In the genomic region with DNA sequence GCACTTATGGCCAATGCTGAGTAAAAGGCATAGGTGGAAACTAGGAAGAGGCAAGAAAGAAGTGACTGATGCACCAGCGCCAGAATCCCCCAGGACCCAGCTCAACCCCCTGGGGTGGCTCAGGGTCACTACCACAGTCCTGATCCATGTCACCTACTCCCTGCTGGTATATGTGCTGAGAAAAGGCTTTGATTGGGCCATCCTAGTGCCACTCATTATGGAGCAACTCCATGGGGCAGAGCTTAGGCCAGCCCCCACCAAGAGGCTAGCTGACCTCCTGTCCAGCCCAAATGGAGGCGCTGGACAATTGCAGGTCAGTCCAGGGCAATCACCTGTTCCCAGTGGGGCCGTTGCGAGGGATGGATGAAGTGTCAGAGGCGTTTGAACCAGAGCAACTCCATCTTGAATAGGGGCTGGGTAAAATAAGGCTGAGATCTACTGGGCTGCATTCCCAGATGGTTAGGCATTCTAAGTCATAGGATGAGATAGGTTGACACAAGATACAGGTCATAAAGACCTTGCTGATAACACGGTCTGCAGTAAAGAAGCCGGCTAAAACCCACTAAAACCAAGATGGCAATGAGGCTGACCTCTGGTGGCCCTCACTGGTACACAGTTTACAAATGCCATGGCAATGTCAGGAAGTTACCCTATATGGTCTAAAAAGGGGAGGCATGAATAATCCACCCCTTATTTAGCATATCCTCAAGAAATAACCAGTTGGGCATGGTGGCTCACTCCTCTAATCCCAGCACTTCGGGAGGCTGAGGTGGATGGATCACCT, we compare ENCODE assay signal across 1 cellular context.
TF ChIP-seq lines count a peak whose summit lies in the region.

No MANE protein-coding gene starts in this region.

TF ChIP-seq in GM23338, 12 proteins besides CTCF, POLR2A, EP300 and RAD21 (continued from another document):
- TF ChIP-seq, protein P1, sequence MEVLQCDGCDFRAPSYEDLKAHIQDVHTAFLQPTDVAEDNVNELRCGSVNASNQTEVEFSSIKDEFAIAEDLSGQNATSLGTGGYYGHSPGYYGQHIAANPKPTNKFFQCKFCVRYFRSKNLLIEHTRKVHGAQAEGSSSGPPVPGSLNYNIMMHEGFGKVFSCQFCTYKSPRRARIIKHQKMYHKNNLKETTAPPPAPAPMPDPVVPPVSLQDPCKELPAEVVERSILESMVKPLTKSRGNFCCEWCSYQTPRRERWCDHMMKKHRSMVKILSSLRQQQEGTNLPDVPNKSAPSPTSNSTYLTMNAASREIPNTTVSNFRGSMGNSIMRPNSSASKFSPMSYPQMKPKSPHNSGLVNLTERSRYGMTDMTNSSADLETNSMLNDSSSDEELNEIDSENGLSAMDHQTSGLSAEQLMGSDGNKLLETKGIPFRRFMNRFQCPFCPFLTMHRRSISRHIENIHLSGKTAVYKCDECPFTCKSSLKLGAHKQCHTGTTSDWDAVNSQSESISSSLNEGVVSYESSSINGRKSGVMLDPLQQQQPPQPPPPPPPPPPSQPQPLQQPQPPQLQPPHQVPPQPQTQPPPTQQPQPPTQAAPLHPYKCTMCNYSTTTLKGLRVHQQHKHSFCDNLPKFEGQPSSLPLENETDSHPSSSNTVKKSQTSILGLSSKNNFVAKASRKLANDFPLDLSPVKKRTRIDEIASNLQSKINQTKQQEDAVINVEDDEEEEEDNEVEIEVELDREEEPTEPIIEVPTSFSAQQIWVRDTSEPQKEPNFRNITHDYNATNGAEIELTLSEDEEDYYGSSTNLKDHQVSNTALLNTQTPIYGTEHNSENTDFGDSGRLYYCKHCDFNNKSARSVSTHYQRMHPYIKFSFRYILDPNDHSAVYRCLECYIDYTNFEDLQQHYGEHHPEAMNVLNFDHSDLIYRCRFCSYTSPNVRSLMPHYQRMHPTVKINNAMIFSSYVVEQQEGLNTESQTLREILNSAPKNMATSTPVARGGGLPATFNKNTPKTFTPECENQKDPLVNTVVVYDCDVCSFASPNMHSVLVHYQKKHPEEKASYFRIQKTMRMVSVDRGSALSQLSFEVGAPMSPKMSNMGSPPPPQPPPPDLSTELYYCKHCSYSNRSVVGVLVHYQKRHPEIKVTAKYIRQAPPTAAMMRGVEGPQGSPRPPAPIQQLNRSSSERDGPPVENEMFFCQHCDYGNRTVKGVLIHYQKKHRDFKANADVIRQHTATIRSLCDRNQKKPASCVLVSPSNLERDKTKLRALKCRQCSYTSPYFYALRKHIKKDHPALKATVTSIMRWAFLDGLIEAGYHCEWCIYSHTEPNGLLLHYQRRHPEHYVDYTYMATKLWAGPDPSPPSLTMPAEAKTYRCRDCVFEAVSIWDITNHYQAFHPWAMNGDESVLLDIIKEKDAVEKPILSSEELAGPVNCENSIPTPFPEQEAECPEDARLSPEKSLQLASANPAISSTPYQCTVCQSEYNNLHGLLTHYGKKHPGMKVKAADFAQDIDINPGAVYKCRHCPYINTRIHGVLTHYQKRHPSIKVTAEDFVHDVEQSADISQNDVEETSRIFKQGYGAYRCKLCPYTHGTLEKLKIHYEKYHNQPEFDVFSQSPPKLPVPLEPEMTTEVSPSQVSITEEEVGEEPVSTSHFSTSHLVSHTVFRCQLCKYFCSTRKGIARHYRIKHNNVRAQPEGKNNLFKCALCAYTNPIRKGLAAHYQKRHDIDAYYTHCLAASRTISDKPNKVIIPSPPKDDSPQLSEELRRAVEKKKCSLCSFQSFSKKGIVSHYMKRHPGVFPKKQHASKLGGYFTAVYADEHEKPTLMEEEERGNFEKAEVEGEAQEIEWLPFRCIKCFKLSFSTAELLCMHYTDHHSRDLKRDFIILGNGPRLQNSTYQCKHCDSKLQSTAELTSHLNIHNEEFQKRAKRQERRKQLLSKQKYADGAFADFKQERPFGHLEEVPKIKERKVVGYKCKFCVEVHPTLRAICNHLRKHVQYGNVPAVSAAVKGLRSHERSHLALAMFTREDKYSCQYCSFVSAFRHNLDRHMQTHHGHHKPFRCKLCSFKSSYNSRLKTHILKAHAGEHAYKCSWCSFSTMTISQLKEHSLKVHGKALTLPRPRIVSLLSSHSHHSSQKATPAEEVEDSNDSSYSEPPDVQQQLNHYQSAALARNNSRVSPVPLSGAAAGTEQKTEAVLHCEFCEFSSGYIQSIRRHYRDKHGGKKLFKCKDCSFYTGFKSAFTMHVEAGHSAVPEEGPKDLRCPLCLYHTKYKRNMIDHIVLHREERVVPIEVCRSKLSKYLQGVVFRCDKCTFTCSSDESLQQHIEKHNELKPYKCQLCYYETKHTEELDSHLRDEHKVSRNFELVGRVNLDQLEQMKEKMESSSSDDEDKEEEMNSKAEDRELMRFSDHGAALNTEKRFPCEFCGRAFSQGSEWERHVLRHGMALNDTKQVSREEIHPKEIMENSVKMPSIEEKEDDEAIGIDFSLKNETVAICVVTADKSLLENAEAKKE (CRISPR knock-in tag; IDR thresholded peaks at IDR 0.05): no peak
